In the genomic region with DNA sequence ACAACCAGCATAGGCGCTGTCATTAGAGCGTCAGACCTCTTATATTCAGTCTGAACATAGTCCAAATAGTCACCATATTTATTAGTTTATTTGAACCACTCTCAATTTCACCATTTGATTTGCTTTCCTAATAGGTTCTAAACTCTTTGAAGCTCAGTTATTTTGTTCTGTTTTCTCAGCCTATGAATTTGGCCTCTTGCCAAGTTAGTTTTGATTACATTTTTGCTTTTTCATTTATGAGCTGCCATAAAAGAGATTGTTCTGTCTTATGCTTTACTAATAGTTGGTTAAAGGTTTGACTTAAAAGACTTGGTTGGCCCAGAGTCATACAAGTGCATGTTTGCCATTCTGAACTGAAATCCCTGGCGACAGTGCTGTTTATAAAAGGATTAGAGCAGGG, we compare ENCODE assay signal across 1 cellular context.
TF ChIP-seq lines count a peak whose summit lies in the region.

No MANE protein-coding gene starts in this region.

TF ChIP-seq in SK-N-SH, 30 proteins besides CTCF, POLR2A, EP300 and RAD21 (continued from another document):
- TF ChIP-seq, protein P1, sequence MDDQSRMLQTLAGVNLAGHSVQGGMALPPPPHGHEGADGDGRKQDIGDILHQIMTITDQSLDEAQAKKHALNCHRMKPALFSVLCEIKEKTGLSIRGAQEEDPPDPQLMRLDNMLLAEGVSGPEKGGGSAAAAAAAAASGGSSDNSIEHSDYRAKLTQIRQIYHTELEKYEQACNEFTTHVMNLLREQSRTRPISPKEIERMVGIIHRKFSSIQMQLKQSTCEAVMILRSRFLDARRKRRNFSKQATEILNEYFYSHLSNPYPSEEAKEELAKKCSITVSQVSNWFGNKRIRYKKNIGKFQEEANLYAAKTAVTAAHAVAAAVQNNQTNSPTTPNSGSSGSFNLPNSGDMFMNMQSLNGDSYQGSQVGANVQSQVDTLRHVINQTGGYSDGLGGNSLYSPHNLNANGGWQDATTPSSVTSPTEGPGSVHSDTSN (IDR thresholded peaks at IDR 0.05): no peak
